10 cellular contexts compared by ENCODE assay signal in the genomic region with DNA sequence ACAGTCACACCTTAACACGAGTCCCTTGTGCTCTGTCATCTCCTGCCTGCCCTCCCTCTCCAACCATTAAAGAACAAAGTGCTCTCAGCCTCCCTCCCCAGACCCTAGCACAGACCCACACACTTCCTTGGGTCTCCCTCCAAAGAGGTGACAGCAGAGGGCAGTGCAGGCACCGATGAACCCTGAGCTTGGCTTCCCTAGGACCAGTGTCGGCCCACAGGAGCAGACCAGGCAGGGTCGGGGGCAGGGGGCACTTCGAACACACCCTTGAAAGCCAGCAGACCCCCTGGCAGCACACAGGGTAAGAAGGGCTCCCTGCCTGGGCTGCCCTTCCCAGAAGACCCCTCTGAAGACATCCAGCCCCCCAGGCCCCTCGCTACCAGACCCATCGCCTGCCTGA. TPM values are rescaled to one million over a fixed set of nuclear protein-coding genes. Genes with fewer than 3 reads are reported as not detected.
DNase-seq lines count a peak whose midpoint lies in the region; ATAC-seq, FAIRE-seq and TF ChIP-seq lines count a peak whose summit lies in the region.
"Had no signal": no experiment of that assay in that cellular context is flagged by ENCODE, and none has a peak within 500 bp of the region (broad histone marks: within the 10 kb centered on the region; RNA-seq: fewer than 3 reads in every experiment).

No MANE protein-coding gene starts in this region.

- H3K9me3 ChIP-seq in Loucy (ENCODE audit: insufficient read depth, low read depth, low read length) (no peaks in the 10 kb centered on the region), endothelial cell of umbilical vein (replicated peaks; ENCODE audit: control insufficient read depth, insufficient read depth, low read length) (no peaks in the 10 kb centered on the region), small intestine (ENCODE audit: control insufficient read depth, low read depth) (no peaks in the 10 kb centered on the region)

- H3K36me3 Mint-ChIP-seq in activated T-cell treated with anti-CD3 and anti-CD28 coated beads, Interleukin-2, amount 50 U/mL, for 24 hours (ENCODE audit: low read depth), result peaks cover 61% of the 10 kb centered on the region
- peaks cover 47% of the 10 kb centered on the region for H3K36me3 Mint-ChIP-seq in progenitor cell of endocrine pancreas (ENCODE audit: insufficient read depth)

- no peak for TF ChIP-seq POLR2A in endothelial cell of umbilical vein (IDR thresholded peaks at IDR 0.05; ENCODE audit: low read depth, low read length)

- H3K36me3 ChIP-seq in Loucy (ENCODE audit: insufficient read depth, low read length) (peaks cover 35% of the 10 kb centered on the region; the same call in 1 of the 2 replicates), endothelial cell of umbilical vein (ENCODE audit: control insufficient read depth in 2 of 2, extremely low read depth in 1 of 2, insufficient read depth in 2 of 2, low read length in 2 of 2) (peaks cover 21 to 48% of the 10 kb centered on the region in 2 experiments), small intestine (ENCODE audit: control insufficient read depth in 2 of 2, insufficient read depth in 2 of 2, low read length in 2 of 2) (peaks cover 0 to 11% of the 10 kb centered on the region in 2 donors)

- H3K4me1 Mint-ChIP-seq in activated T-cell treated with anti-CD3 and anti-CD28 coated beads, Interleukin-2, amount 50 U/mL, for 24 hours (ENCODE audit: low read depth), result peaks cover 16% of the 10 kb centered on the region
- H3K4me1 Mint-ChIP-seq in progenitor cell of endocrine pancreas (ENCODE audit: low read depth), result peaks cover 24% of the 10 kb centered on the region

- no peaks in the 10 kb centered on the region for H3K9me2 ChIP-seq in Loucy (replicated peaks; ENCODE audit: low read depth, low read length)

- no peak for DNase-seq in activated T-cell treated with anti-CD3 and anti-CD28 coated beads, Interleukin-2, amount 50 U/mL, for 24 hours
- DNase-seq in activated T-cell treated with anti-CD3 and anti-CD28 coated beads, Interleukin-2, amount 50 U/mL, for 1 hour, result no peak
- DNase-seq in endothelial cell of umbilical vein (ENCODE audit: low read depth, low spot score) (no peak), progenitor cell of endocrine pancreas (ENCODE audit: low spot score, unreplicated experiment) (no peak), NCI-H1436 (lab: John Stamatoyannopoulos, UW) (no peak), small intestine (no peak)

- intact Hi-C loops in endothelial cell of umbilical vein (cut with micrococcal nuclease), result no loop called here

- H3F3A ChIP-seq in Loucy (ENCODE audit: low read depth), result 0 out of 2 replicates have a peak, but pooled peaks cover 6% of the 10 kb centered on the region

- H3K9me1 ChIP-seq in endothelial cell of umbilical vein (replicated peaks; ENCODE audit: control insufficient read depth, extremely low read depth, insufficient read depth, low read length), result no peaks in the 10 kb centered on the region

- ATAC-seq in HG03342 (IDR thresholded peaks at IDR 0.05; ENCODE audit: unreplicated experiment), result no peak

- peak overlapping the region; percentile 9 for H3K27ac Mint-ChIP-seq in activated T-cell treated with anti-CD3 and anti-CD28 coated beads, Interleukin-2, amount 50 U/mL, for 24 hours
- H3K27ac Mint-ChIP-seq in progenitor cell of endocrine pancreas, result peak overlapping the region; percentile 68

- H2AFZ ChIP-seq in Loucy (ENCODE audit: low read length) (no peak overlapping the region), endothelial cell of umbilical vein (ENCODE audit: low read depth, low read length) (no peak overlapping the region)

- CTCF ChIA-PET in endothelial cell of umbilical vein (lab: Charles Lee), result interaction anchor here (0.6 to 1.5 kb wide), 3 partner anchors 319 to 447 kb away, joined by 3 read pairs; a partner anchor contains a TSS

- dilution Hi-C loops in endothelial cell of umbilical vein (cut with MboI; ENCODE audit: extremely low pct_ligation_motif_present, low sequenced_read_pairs), result no loop called here

- H3K4me3 ChIP-seq in Loucy (ENCODE audit: low read length, poor library complexity, severe bottlenecking) (no peak overlapping the region), endothelial cell of umbilical vein (replicated peaks in 1 of 3; ENCODE audit: insufficient read depth in 1 of 3, low read depth in 1 of 3, low read length in 3 of 3) (no peak overlapping the region), small intestine (ENCODE audit: low read depth in 1 of 2, low read length in 2 of 2) (no peak overlapping the region)

- H3K4me3 Mint-ChIP-seq in activated T-cell treated with anti-CD3 and anti-CD28 coated beads, Interleukin-2, amount 50 U/mL, for 24 hours, result no peak overlapping the region
- no peak overlapping the region for H3K4me3 Mint-ChIP-seq in progenitor cell of endocrine pancreas (ENCODE audit: low read depth)

- H3K9ac ChIP-seq in Loucy (ENCODE audit: low read depth, low read length, poor library complexity, severe bottlenecking) (no peak overlapping the region), endothelial cell of umbilical vein (replicated peaks; ENCODE audit: extremely low read depth, insufficient read depth, low read length) (no peak overlapping the region)

- WGBS in small intestine, 3 donors, result 62 to 64% (median 63%) methylated on average over 7 of the region's 7 CpGs

- POLR2A ChIA-PET in endothelial cell of umbilical vein (lab: Charles Lee), result interaction anchor here (0.6 kb wide), 1 partner anchor 10 kb away, joined by 3 read pairs; no protein-coding TSS in a partner anchor

- no peaks in the 10 kb centered on the region for H3K27me3 Mint-ChIP-seq in activated T-cell treated with anti-CD3 and anti-CD28 coated beads, Interleukin-2, amount 50 U/mL, for 24 hours
- H3K27me3 Mint-ChIP-seq in progenitor cell of endocrine pancreas, result no peaks in the 10 kb centered on the region

- TF ChIP-seq CTCF in Loucy (conservative IDR thresholded peaks at IDR 0.05; ENCODE audit: low read length), result peak; percentile 57
- TF ChIP-seq CTCF in endothelial cell of umbilical vein (IDR thresholded peaks at IDR 0.05; ENCODE audit: extremely low read depth in 1 of 2, insufficient read depth in 1 of 2, low read depth in 1 of 2, low read length in 2 of 2), result peak in 1 of 2 donors; percentile 14
- TF ChIP-seq CTCF in progenitor cell of endocrine pancreas (IDR thresholded peaks at IDR 0.05; ENCODE audit: unreplicated experiment), result no peak

- peak; percentile 12 for FAIRE-seq in endothelial cell of umbilical vein (lab: Jason Lieb, UNC)
- FAIRE-seq in small intestine (lab: Jason Lieb, UNC), result no peak
- FAIRE-seq: frontal cortex had no signal

- peaks cover 6% of the 10 kb centered on the region for H4K20me1 ChIP-seq in Loucy (ENCODE audit: insufficient read depth, low read length, poor library complexity, severe bottlenecking)
- H4K20me1 ChIP-seq in endothelial cell of umbilical vein (replicated peaks; ENCODE audit: control insufficient read depth, extremely low read depth, insufficient read depth, low read length), result no peaks in the 10 kb centered on the region

- BruUV-seq in endothelial cell of umbilical vein (replicated peaks; lab: Mats Ljungman, UMichigan), result no TSS peak

- no peaks in the 10 kb centered on the region for H3K9me3 Mint-ChIP-seq in activated T-cell treated with anti-CD3 and anti-CD28 coated beads, Interleukin-2, amount 50 U/mL, for 24 hours
- peaks cover 5% of the 10 kb centered on the region for H3K9me3 Mint-ChIP-seq in progenitor cell of endocrine pancreas (ENCODE audit: low read depth)

- H3K4me1 ChIP-seq in Loucy (ENCODE audit: insufficient read depth, low read length, poor library complexity, severe bottlenecking) (peaks cover 18% of the 10 kb centered on the region), endothelial cell of umbilical vein (ENCODE audit: control insufficient read depth, extremely low read depth, insufficient read depth, low read length) (peaks cover 18% of the 10 kb centered on the region), small intestine (ENCODE audit: control insufficient read depth in 2 of 2, insufficient read depth in 1 of 2, low read depth in 1 of 2, low read length in 1 of 2) (peaks cover under 1 to 4% of the 10 kb centered on the region in 2 donors)

- H3K4me2 ChIP-seq in Loucy (ENCODE audit: low read depth, low read length, poor library complexity, severe bottlenecking), result no peak overlapping the region
- no peak overlapping the region for H3K4me2 ChIP-seq in endothelial cell of umbilical vein (ENCODE audit: insufficient read depth, low read length)

- H3K27me3 ChIP-seq in Loucy (ENCODE audit: insufficient read depth, low read length, poor library complexity, severe bottlenecking) (no peaks in the 10 kb centered on the region), endothelial cell of umbilical vein (ENCODE audit: control insufficient read depth in 2 of 2, insufficient read depth in 2 of 2, low read length in 2 of 2) (no peaks in the 10 kb centered on the region), small intestine (ENCODE audit: control insufficient read depth in 2 of 2, insufficient read depth in 2 of 2, low read length in 2 of 2) (no peaks in the 10 kb centered on the region)

- H3K27ac ChIP-seq in endothelial cell of umbilical vein (ENCODE audit: insufficient read depth, low read depth, low read length), result no peak overlapping the region
- no peak overlapping the region for H3K27ac ChIP-seq in small intestine (ENCODE audit: low read depth in 1 of 2, low read length in 1 of 2)
- H3K27ac ChIP-seq: C4-2B had no signal

- H3K79me2 ChIP-seq in Loucy (ENCODE audit: insufficient read depth, low read length), result peaks cover 52% of the 10 kb centered on the region; the same call in 1 of the 2 replicates
- H3K79me2 ChIP-seq in endothelial cell of umbilical vein (ENCODE audit: control insufficient read depth, insufficient read depth, low read length), result peaks cover 59% of the 10 kb centered on the region

RNA-seq across cellular contexts. Expression of a gene that starts 7.0 kb away (rescaled TPM):
- 320 and 329 TPM in 2 replicates for total RNA-seq in endothelial cell of umbilical vein
- polyA plus RNA-seq in endothelial cell of umbilical vein, result 259 and 345 TPM in 2 replicates
- 366 and 382 TPM in 2 replicates for polyA plus RNA-seq in endothelial cell of umbilical vein (2011; cell fraction: cytosol; rRNA removed)
- polyA plus RNA-seq in endothelial cell of umbilical vein (2011; cell fraction: nucleus; rRNA removed), result 97.3 and 133 TPM in 2 replicates
- polyA plus RNA-seq in endothelial cell of umbilical vein (2012), result 264 and 304 TPM in 2 replicates
- 187 and 217 TPM in 2 replicates for polyA minus RNA-seq in endothelial cell of umbilical vein
- polyA minus RNA-seq in endothelial cell of umbilical vein (2011; cell fraction: cytosol; rRNA and poly(A)+ RNA removed), result 51.3 TPM
- 29.2 and 41.5 TPM in 2 replicates for polyA minus RNA-seq in endothelial cell of umbilical vein (2011; cell fraction: nucleus; rRNA and poly(A)+ RNA removed)
- total RNA-seq in progenitor cell of endocrine pancreas, result 182 and 184 TPM in 2 replicates
- 10 to 100 TPM; 55.2 to 69.4 (median 62.4) TPM for polyA plus RNA-seq in small intestine

RNA-seq across cellular contexts. Expression of a gene that starts 31.4 kb away (rescaled TPM):
- total RNA-seq in endothelial cell of umbilical vein (12.0 and 14.4 TPM in 2 replicates), progenitor cell of endocrine pancreas (15.1 and 16.3 TPM in 2 replicates)
- polyA plus RNA-seq in endothelial cell of umbilical vein (8.8 and 9.1 TPM in 2 replicates), small intestine (10 to 100 TPM; 11.1 to 12.5 (median 12.2) TPM)
- polyA plus RNA-seq in endothelial cell of umbilical vein (2011; cell fraction: cytosol; rRNA removed), result 7.7 and 8.5 TPM in 2 replicates
- polyA plus RNA-seq in endothelial cell of umbilical vein (2011; cell fraction: nucleus; rRNA removed), result 3.2 and 4.0 TPM in 2 replicates
- 13.0 and 14.9 TPM in 2 replicates for polyA plus RNA-seq in endothelial cell of umbilical vein (2012)
- 10.3 and 11.9 TPM in 2 replicates for polyA minus RNA-seq in endothelial cell of umbilical vein
- polyA minus RNA-seq in endothelial cell of umbilical vein (2011; cell fraction: cytosol; rRNA and poly(A)+ RNA removed), result 16.6 TPM
- polyA minus RNA-seq in endothelial cell of umbilical vein (2011; cell fraction: nucleus; rRNA and poly(A)+ RNA removed), result 5.5 and 6.2 TPM in 2 replicates

RNA-seq across cellular contexts. Expression of a gene that starts 31.7 kb away (rescaled TPM):
- 42.4 and 55.6 TPM in 2 replicates for total RNA-seq in endothelial cell of umbilical vein
- 6.4 and 7.8 TPM in 2 replicates for polyA plus RNA-seq in endothelial cell of umbilical vein
- 10.8 and 12.0 TPM in 2 replicates for polyA plus RNA-seq in endothelial cell of umbilical vein (2011; cell fraction: cytosol; rRNA removed)
- polyA plus RNA-seq in endothelial cell of umbilical vein (2011; cell fraction: nucleus; rRNA removed), result 35.5 and 53.6 TPM in 2 replicates
- polyA plus RNA-seq in endothelial cell of umbilical vein (2012), result 15.3 and 21.6 TPM in 2 replicates
- 25.0 and 26.8 TPM in 2 replicates for polyA minus RNA-seq in endothelial cell of umbilical vein
- 37.2 TPM for polyA minus RNA-seq in endothelial cell of umbilical vein (2011; cell fraction: cytosol; rRNA and poly(A)+ RNA removed)
- polyA minus RNA-seq in endothelial cell of umbilical vein (2011; cell fraction: nucleus; rRNA and poly(A)+ RNA removed), result 40.3 and 71.6 TPM in 2 replicates
- total RNA-seq in progenitor cell of endocrine pancreas, result 36.7 and 39.3 TPM in 2 replicates
- 1 to 10 TPM; 1.6 to 7.7 (median 2.7) TPM for polyA plus RNA-seq in small intestine
